1 cellular context compared by ENCODE assay signal in the genomic region with DNA sequence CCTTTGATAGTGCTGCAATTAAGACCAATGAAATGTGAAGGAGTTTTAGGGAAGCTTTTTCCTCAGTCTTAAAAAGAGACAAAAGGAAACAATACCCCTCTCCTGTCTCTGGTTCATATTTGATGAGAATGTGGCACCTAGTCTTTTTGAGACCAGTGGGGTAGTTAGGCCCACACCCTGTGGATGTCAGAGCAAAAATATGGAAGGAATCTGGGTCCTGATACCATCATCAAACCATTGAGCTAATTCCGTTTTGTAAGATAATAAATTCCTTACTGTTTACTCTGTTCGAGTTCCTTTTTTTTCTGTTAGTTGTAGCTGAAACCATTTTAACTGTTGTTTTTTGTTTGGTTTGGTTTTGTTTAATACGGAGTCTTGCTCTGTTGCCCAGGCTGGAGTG.
TF ChIP-seq lines count a peak whose summit lies in the region.

No MANE protein-coding gene starts in this region.

TF ChIP-seq in HCT116, 20 proteins besides CTCF, POLR2A, EP300 and RAD21 (continued from another document):
- TF ChIP-seq, protein P1, sequence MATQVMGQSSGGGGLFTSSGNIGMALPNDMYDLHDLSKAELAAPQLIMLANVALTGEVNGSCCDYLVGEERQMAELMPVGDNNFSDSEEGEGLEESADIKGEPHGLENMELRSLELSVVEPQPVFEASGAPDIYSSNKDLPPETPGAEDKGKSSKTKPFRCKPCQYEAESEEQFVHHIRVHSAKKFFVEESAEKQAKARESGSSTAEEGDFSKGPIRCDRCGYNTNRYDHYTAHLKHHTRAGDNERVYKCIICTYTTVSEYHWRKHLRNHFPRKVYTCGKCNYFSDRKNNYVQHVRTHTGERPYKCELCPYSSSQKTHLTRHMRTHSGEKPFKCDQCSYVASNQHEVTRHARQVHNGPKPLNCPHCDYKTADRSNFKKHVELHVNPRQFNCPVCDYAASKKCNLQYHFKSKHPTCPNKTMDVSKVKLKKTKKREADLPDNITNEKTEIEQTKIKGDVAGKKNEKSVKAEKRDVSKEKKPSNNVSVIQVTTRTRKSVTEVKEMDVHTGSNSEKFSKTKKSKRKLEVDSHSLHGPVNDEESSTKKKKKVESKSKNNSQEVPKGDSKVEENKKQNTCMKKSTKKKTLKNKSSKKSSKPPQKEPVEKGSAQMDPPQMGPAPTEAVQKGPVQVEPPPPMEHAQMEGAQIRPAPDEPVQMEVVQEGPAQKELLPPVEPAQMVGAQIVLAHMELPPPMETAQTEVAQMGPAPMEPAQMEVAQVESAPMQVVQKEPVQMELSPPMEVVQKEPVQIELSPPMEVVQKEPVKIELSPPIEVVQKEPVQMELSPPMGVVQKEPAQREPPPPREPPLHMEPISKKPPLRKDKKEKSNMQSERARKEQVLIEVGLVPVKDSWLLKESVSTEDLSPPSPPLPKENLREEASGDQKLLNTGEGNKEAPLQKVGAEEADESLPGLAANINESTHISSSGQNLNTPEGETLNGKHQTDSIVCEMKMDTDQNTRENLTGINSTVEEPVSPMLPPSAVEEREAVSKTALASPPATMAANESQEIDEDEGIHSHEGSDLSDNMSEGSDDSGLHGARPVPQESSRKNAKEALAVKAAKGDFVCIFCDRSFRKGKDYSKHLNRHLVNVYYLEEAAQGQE (IDR thresholded peaks at IDR 0.05; ENCODE audit: low read depth) = no peak
- TF ChIP-seq FOSL1 (IDR thresholded peaks at IDR 0.05; ENCODE audit: low read depth) = no peak
- TF ChIP-seq, protein P2, sequence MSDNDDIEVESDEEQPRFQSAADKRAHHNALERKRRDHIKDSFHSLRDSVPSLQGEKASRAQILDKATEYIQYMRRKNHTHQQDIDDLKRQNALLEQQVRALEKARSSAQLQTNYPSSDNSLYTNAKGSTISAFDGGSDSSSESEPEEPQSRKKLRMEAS (IDR thresholded peaks at IDR 0.05) = no peak
TF ChIP-seq in HCT116: peak in this region for 0.
